In the genomic region with DNA sequence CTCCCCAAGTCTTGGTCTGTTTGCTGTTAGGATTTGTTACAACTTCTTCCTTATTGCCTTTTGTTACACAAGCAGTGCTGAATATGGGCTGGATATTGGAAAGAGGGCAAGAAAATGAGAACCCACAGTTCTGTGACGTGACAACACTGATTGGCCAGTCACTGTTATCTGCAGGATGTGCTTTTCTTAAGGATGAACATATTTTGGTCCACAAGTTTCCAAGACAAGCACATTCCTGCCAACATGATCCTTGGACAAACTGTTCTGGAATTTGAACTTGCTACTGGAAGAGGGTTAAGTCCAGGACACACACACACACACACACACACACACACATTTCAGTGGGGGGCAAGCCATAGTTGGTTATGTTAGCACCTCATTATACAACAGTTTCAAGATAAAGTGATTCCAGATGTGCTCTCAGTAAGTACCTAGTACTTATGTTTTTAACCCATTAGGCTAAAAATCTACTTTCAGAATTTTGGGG, we compare ENCODE assay signal across 12 cellular contexts. TPM values are rescaled to one million over a fixed set of nuclear protein-coding genes. Genes with fewer than 3 reads are reported as not detected.
DNase-seq lines count a peak whose midpoint lies in the region; FAIRE-seq and TF ChIP-seq lines count a peak whose summit lies in the region.
"Had no signal": no experiment of that assay in that cellular context is flagged by ENCODE, and none has a peak within 500 bp of the region (broad histone marks: within the 10 kb centered on the region; RNA-seq: fewer than 3 reads in every experiment).

No MANE protein-coding gene starts in this region.

- H3K9me3 ChIP-seq in HEK293 (ENCODE audit: control insufficient read depth, insufficient read depth, low read depth, low read length): no peaks in the 10 kb centered on the region
- no peaks in the 10 kb centered on the region for H3K9me3 ChIP-seq in keratinocyte (ENCODE audit: control insufficient read depth, low read depth, low read length)
- no peaks in the 10 kb centered on the region for H3K9me3 ChIP-seq in tibial artery

- H3K27ac ChIP-seq in HEK293 (ENCODE audit: extremely low read depth, low read depth, low read length) (no peak overlapping the region), keratinocyte (ENCODE audit: control insufficient read depth, insufficient read depth, low read length) (no peak overlapping the region), tibial artery (peak overlapping the region; percentile 75 to 98)

- FAIRE-seq in keratinocyte (lab: Jason Lieb, UNC): no peak

- H3K79me2 ChIP-seq in keratinocyte (ENCODE audit: control insufficient read depth, insufficient read depth, low read length): peaks cover 3% of the 10 kb centered on the region

- no peaks in the 10 kb centered on the region for H4K20me1 ChIP-seq in keratinocyte (ENCODE audit: control insufficient read depth, extremely low read depth, insufficient read depth, low read length)

- DNase-seq in astrocyte of the cerebellum (ENCODE audit: low read depth): peak; percentile 91
- no peak for DNase-seq in keratinocyte (ENCODE audit: low read depth, low spot score)
- peak; percentile 71 to 72 for DNase-seq in tibial artery
- DNase-seq in T-helper 1 cell: no peak
- DNase-seq in NCI-H1105 treated with DMSO at 0.1 percent for 48 hours (lab: John Stamatoyannopoulos, UW): no peak
- DNase-seq in DMS79 (lab: John Stamatoyannopoulos, UW): no peak
- no peak for DNase-seq in stimulated activated CD4-positive, alpha-beta T cell treated with anti-CD3 and anti-CD28 coated beads, Interleukin-2, amount 100 ng/mL, for 48 hours
- DNase-seq: activated gamma-delta T cell; NCI-H1436; stimulated activated CD4-positive, alpha-beta T cell treated with anti-CD3 and anti-CD28 coated beads, Interleukin-1b, Interleukin-23, amount 100 ng/mL, for 48 hours; T-helper 17 cell had no signal

- peak overlapping the region; percentile 12 for H3K4me2 ChIP-seq in keratinocyte (ENCODE audit: control insufficient read depth, extremely low read depth, insufficient read depth, low read depth, low read length)

- no peaks in the 10 kb centered on the region for H3K9me1 ChIP-seq in keratinocyte (ENCODE audit: control insufficient read depth, extremely low read depth, insufficient read depth, low read length)

- no peaks in the 10 kb centered on the region for H3K27me3 ChIP-seq in keratinocyte (ENCODE audit: control insufficient read depth, extremely low read depth, insufficient read depth, low read length)
- H3K27me3 ChIP-seq in tibial artery: no peaks in the 10 kb centered on the region

- H3K4me3 ChIP-seq in HEK293 (ENCODE audit: low read depth, low read length) (no peak overlapping the region), astrocyte of the cerebellum (ENCODE audit: low read depth, low read length) (no peak overlapping the region), keratinocyte (ENCODE audit: control insufficient read depth in 2 of 3, extremely low read depth in 1 of 3, insufficient read depth in 2 of 3, low read depth in 1 of 3, low read length in 3 of 3) (no peak overlapping the region), tibial artery (peak overlapping the region in 1 of 2 donors; percentile 5)

- H3K4me1 ChIP-seq in HEK293 (ENCODE audit: control insufficient read depth, insufficient read depth, low read length): peaks cover 31% of the 10 kb centered on the region
- H3K4me1 ChIP-seq in keratinocyte (ENCODE audit: control insufficient read depth, extremely low read depth, insufficient read depth, low read length): peaks cover 86% of the 10 kb centered on the region
- H3K4me1 ChIP-seq in tibial artery: peaks cover 0 to 85% (median 55%) of the 10 kb centered on the region in 4 donors

- dilution Hi-C loops in keratinocyte (cut with MboI; ENCODE audit: extremely low pct_ligation_motif_present, low sequenced_read_pairs): no loop called here

- H3K9ac ChIP-seq in keratinocyte (ENCODE audit: control insufficient read depth, extremely low read depth, insufficient read depth, low read length): no peak overlapping the region

- no peak overlapping the region for H2AFZ ChIP-seq in keratinocyte (ENCODE audit: control insufficient read depth, low read length)

- H3K36me3 ChIP-seq in HEK293 (ENCODE audit: control insufficient read depth in 2 of 2, insufficient read depth in 1 of 2, low read length in 2 of 2): no peaks in the 10 kb centered on the region
- H3K36me3 ChIP-seq in keratinocyte (ENCODE audit: control insufficient read depth in 2 of 2, extremely low read depth in 1 of 2, insufficient read depth in 2 of 2, low read length in 2 of 2): peaks cover 0 to 3% of the 10 kb centered on the region in 2 experiments
- H3K36me3 ChIP-seq in tibial artery: no peaks in the 10 kb centered on the region

- intact Hi-C loops in tibial artery (cut with DNase I; ENCODE audit: low total_unique reads): no loop called here

- in situ Hi-C loops in astrocyte of the cerebellum (cut with HindIII; ENCODE audit: low sequenced_read_pairs): no loop called here

- POLR2A ChIA-PET in HEK293 (lab: Yijun Ruan, JAX): no interaction called here

- TF ChIP-seq CTCF in HEK293 (tag by site-specific recombination; IDR thresholded peaks at IDR 0.05) (no peak), astrocyte of the cerebellum (IDR thresholded peaks at IDR 0.05; ENCODE audit: low read depth, low read length, missing control alignments) (no peak), keratinocyte (optimal IDR thresholded peaks at IDR 0.05 in 1 of 3, IDR thresholded peaks at IDR 0.05 in 1 of 3, conservative IDR thresholded peaks at IDR 0.05 in 1 of 3; ENCODE audit: extremely low read depth in 1 of 3, insufficient read depth in 2 of 3, low read length in 3 of 3) (no peak), tibial artery (IDR thresholded peaks at IDR 0.05) (no peak)

- CTCF ChIA-PET in HEK293 (lab: Yijun Ruan, JAX): no interaction called here

TF ChIP-seq in HEK293, 187 proteins besides CTCF, POLR2A, EP300 and RAD21 (continues in another document):
- TF ChIP-seq OSR2 (tag by site-specific recombination; IDR thresholded peaks at IDR 0.05) (peak; percentile 38; the same call in 1 of the 2 replicates), PATZ1 (tag by site-specific recombination; IDR thresholded peaks at IDR 0.05) (no peak), AEBP2 (tag by site-specific recombination; IDR thresholded peaks at IDR 0.05; ENCODE audit: borderline replicate concordance) (no peak), ZNF394 (tag by site-specific recombination; IDR thresholded peaks at IDR 0.05; ENCODE audit: borderline replicate concordance) (no peak)
- TF ChIP-seq, protein P1, sequence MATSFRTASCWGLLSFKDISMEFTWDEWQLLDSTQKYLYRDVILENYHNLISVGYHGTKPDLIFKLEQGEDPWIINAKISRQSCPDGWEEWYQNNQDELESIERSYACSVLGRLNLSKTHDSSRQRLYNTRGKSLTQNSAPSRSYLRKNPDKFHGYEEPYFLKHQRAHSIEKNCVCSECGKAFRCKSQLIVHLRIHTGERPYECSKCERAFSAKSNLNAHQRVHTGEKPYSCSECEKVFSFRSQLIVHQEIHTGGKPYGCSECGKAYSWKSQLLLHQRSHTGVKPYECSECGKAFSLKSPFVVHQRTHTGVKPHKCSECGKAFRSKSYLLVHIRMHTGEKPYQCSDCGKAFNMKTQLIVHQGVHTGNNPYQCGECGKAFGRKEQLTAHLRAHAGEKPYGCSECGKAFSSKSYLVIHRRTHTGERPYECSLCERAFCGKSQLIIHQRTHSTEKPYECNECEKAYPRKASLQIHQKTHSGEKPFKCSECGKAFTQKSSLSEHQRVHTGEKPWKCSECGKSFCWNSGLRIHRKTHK (tag by site-specific recombination; IDR thresholded peaks at IDR 0.05): no peak

RNA-seq across cellular contexts. Expression of gene SLC38A2, which starts 16.6 kb away (rescaled TPM):
- polyA plus RNA-seq in keratinocyte: 213 to 577 TPM (median 375 TPM) in 3 replicates
- polyA plus RNA-seq in keratinocyte (2011; ENCODE audit: low read depth): 528 TPM
- polyA plus RNA-seq in keratinocyte (2011; cell fraction: cytosol; rRNA removed): 64.1 and 143 TPM in 2 replicates
- 720 and 1,040 TPM in 2 replicates for polyA plus RNA-seq in keratinocyte (2011; cell fraction: nucleus; rRNA removed)
- polyA plus RNA-seq in keratinocyte (2012; ENCODE audit: low replicate concordance): 229 and 376 TPM in 2 replicates
- 238 to 790 TPM (median 512 TPM) in 3 replicates for polyA minus RNA-seq in keratinocyte
- 139 TPM for polyA minus RNA-seq in keratinocyte (2011; cell fraction: cytosol; rRNA and poly(A)+ RNA removed)
- polyA minus RNA-seq in keratinocyte (2011; cell fraction: nucleus; rRNA and poly(A)+ RNA removed): 1,093 and 1,815 TPM in 2 replicates

Comparison
In these comparisons a context has a peak if more than half of its experiments do, and no peak if none do; other contexts are left out.
1. H3K27ac ChIP-seq: peak in tibial artery (2 of 2); none in HEK293 (single experiment) and keratinocyte (single experiment).
2. DNase-seq: peak in astrocyte of the cerebellum (single experiment) and tibial artery (2 of 2); none in keratinocyte (single experiment), T-helper 1 cell (0 of 5), NCI-H1105 treated with DMSO at 0.1 percent for 48 hours (single experiment), DMS79 (single experiment) and stimulated activated CD4-positive, alpha-beta T cell treated with anti-CD3 and anti-CD28 coated beads, Interleukin-2, amount 100 ng/mL, for 48 hours (0 of 2).